In genomic region chr22:25382762-25383161, GRCh38 we compare ENCODE assay signal across 1 cellular context.
TF ChIP-seq lines count a peak whose summit lies in the region.

No MANE protein-coding gene starts in this region.

TF ChIP-seq in Ishikawa, 13 proteins besides CTCF, POLR2A, EP300 and RAD21:
- TF ChIP-seq, protein P1, sequence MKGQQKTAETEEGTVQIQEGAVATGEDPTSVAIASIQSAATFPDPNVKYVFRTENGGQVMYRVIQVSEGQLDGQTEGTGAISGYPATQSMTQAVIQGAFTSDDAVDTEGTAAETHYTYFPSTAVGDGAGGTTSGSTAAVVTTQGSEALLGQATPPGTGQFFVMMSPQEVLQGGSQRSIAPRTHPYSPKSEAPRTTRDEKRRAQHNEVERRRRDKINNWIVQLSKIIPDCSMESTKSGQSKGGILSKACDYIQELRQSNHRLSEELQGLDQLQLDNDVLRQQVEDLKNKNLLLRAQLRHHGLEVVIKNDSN (IDR thresholded peaks at IDR 0.05): no peak
- TF ChIP-seq TCF12 (IDR thresholded peaks at IDR 0.05; ENCODE audit: low read depth): no peak
- TF ChIP-seq ZBTB7A (IDR thresholded peaks at IDR 0.05; ENCODE audit: low read depth): no peak
- no peak for TF ChIP-seq CREB1 (IDR thresholded peaks at IDR 0.05; ENCODE audit: low read depth)
- TF ChIP-seq FOXM1 (IDR thresholded peaks at IDR 0.05; ENCODE audit: borderline replicate concordance, low read depth): no peak
- TF ChIP-seq YY1 (IDR thresholded peaks at IDR 0.05; ENCODE audit: low read depth): no peak
- TF ChIP-seq EGR1 (IDR thresholded peaks at IDR 0.05): no peak
- no peak for TF ChIP-seq TEAD4 (IDR thresholded peaks at IDR 0.05)
- no peak for TF ChIP-seq MAX (IDR thresholded peaks at IDR 0.05)
- TF ChIP-seq, protein P2, sequence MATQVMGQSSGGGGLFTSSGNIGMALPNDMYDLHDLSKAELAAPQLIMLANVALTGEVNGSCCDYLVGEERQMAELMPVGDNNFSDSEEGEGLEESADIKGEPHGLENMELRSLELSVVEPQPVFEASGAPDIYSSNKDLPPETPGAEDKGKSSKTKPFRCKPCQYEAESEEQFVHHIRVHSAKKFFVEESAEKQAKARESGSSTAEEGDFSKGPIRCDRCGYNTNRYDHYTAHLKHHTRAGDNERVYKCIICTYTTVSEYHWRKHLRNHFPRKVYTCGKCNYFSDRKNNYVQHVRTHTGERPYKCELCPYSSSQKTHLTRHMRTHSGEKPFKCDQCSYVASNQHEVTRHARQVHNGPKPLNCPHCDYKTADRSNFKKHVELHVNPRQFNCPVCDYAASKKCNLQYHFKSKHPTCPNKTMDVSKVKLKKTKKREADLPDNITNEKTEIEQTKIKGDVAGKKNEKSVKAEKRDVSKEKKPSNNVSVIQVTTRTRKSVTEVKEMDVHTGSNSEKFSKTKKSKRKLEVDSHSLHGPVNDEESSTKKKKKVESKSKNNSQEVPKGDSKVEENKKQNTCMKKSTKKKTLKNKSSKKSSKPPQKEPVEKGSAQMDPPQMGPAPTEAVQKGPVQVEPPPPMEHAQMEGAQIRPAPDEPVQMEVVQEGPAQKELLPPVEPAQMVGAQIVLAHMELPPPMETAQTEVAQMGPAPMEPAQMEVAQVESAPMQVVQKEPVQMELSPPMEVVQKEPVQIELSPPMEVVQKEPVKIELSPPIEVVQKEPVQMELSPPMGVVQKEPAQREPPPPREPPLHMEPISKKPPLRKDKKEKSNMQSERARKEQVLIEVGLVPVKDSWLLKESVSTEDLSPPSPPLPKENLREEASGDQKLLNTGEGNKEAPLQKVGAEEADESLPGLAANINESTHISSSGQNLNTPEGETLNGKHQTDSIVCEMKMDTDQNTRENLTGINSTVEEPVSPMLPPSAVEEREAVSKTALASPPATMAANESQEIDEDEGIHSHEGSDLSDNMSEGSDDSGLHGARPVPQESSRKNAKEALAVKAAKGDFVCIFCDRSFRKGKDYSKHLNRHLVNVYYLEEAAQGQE (IDR thresholded peaks at IDR 0.05; ENCODE audit: low read depth): no peak
- no peak for TF ChIP-seq TAF1 (IDR thresholded peaks at IDR 0.05; ENCODE audit: low read depth)
- no peak for TF ChIP-seq CEBPB (IDR thresholded peaks at IDR 0.05)
- TF ChIP-seq NFIC (IDR thresholded peaks at IDR 0.05): no peak
